7 cellular contexts compared by ENCODE assay signal in the genomic region with DNA sequence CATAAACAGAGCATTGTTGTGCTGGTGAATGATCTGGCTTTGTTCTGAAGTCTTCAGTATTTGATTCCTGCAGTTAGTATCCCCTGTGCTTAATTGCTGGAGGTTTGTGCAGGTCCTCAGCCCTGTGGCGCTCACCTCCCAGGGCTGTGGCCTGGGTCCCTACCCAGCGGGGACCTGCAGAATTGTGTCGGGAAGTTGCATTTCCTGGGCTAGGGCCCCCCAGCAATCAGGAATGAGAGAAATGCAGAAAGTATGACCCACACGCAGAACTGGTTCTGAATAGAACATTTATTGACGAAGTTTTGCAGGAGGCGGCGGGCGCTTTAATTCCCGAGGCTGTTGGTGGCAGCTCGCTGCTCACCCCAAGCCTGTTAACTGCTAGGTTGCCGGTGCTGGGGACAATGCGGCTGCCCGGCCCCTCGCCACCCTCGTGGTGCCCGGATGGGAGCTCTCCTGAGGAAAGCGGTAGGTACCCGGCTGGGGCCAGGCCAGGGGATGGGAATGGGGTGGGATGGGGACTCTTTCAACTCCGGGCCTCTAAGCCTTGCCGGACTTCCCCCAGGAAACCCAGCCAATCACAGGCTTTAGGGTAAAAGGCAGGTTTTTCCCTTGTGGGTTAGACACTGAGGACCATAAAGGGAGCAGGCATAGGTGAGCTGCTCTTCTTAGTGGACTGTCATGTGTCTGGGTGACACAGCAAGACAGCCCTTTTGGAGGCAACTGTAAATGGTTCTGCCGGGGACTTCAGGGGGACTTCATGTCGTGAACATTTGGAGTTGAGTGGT. TPM values are rescaled to one million over a fixed set of nuclear protein-coding genes. Genes with fewer than 3 reads are reported as not detected.
DNase-seq lines count a peak whose midpoint lies in the region; ATAC-seq and TF ChIP-seq lines count a peak whose summit lies in the region.

No MANE protein-coding gene starts in this region.

- H3K4me1 ChIP-seq in SJSA1 (replicated peaks), result peaks cover 69% of the 10 kb centered on the region
- H3K4me1 ChIP-seq in esophagus muscularis mucosa, result peaks cover 36 to 73% (median 69%) of the 10 kb centered on the region in 4 donors
- H3K4me1 ChIP-seq in mucosa of descending colon (ENCODE audit: low read depth), result peaks cover 53% of the 10 kb centered on the region
- peaks cover 0 to 70% (median 41%) of the 10 kb centered on the region in 4 donors for H3K4me1 ChIP-seq in tibial nerve

- TF ChIP-seq EP300 in esophagus muscularis mucosa (IDR thresholded peaks at IDR 0.05) (no peak), tibial nerve (IDR thresholded peaks at IDR 0.05) (peak in 1 of 2 donors; percentile 61)

- intact Hi-C loops in esophagus muscularis mucosa (cut with DNase I) (no loop called here), mucosa of descending colon (cut with DNase I, micrococcal nuclease) (no loop called here)

- no peaks in the 10 kb centered on the region for H3K27me3 ChIP-seq in SJSA1 (replicated peaks)
- no peaks in the 10 kb centered on the region for H3K27me3 ChIP-seq in esophagus muscularis mucosa
- H3K27me3 ChIP-seq in tibial nerve, result no peaks in the 10 kb centered on the region

- H3K27ac ChIP-seq in SJSA1 (peak overlapping the region; percentile 98), esophagus muscularis mucosa (replicated peaks in 1 of 4) (peak overlapping the region; percentile 75 to 81 (median 78)), tibial nerve (peak overlapping the region; percentile 70 to 93 (median 85))

- peaks cover 21% of the 10 kb centered on the region for H3K36me3 ChIP-seq in SJSA1
- no peaks in the 10 kb centered on the region for H3K36me3 ChIP-seq in esophagus muscularis mucosa
- H3K36me3 ChIP-seq in mucosa of descending colon (ENCODE audit: low read depth), result no peaks in the 10 kb centered on the region
- H3K36me3 ChIP-seq in tibial nerve, result no peaks in the 10 kb centered on the region

- TF ChIP-seq POLR2A in esophagus muscularis mucosa (IDR thresholded peaks at IDR 0.05; ENCODE audit: low read depth), result no peak
- no peak for TF ChIP-seq POLR2A in tibial nerve (IDR thresholded peaks at IDR 0.05)

- TF ChIP-seq CTCF in esophagus muscularis mucosa (IDR thresholded peaks at IDR 0.05), result no peak
- TF ChIP-seq CTCF in mucosa of descending colon (IDR thresholded peaks at IDR 0.05), result no peak
- TF ChIP-seq CTCF in tibial nerve (IDR thresholded peaks at IDR 0.05), result no peak

- peak in 1 of 2 experiments; percentile 57 for DNase-seq in SJSA1 (ENCODE audit: low read depth in 1 of 2, low spot score in 2 of 2)
- DNase-seq in esophagus muscularis mucosa (ENCODE audit: extremely low spot score), result no peak
- peak in 2 of 3 donors; percentile 69 to 74 for DNase-seq in mucosa of descending colon
- no peak for DNase-seq in tibial nerve (ENCODE audit: low spot score in 2 of 2)
- no peak for DNase-seq in SW480 (ENCODE audit: low spot score)
- DNase-seq in SK-N-DZ (ENCODE audit: low spot score), result no peak
- no peak for DNase-seq in activated naive CD4-positive, alpha-beta T cell treated with Interleukin-2 at 50 U/mL for 16 hours

- 57% methylated on average over 21 of the region's 22 CpGs for WGBS in esophagus muscularis mucosa
- WGBS in tibial nerve, 2 donors, result 22 to 31% methylated on average over 17 to 22 of the region's 22 CpGs

- peaks cover 5% of the 10 kb centered on the region; the same call in 1 of the 2 replicates for H3K9me3 ChIP-seq in SJSA1 (replicated peaks)
- H3K9me3 ChIP-seq in esophagus muscularis mucosa, result peaks cover 0 to 10% (median 5%) of the 10 kb centered on the region in 4 donors
- no peaks in the 10 kb centered on the region for H3K9me3 ChIP-seq in mucosa of descending colon
- peaks cover 0 to 18% (median 3%) of the 10 kb centered on the region in 4 donors for H3K9me3 ChIP-seq in tibial nerve

- ATAC-seq in mucosa of descending colon, result peak; percentile 14

- H3K4me3 ChIP-seq in SJSA1 (peak overlapping the region; percentile 30), esophagus muscularis mucosa (peak overlapping the region; percentile 44 to 57 (median 50)), mucosa of descending colon (no peak overlapping the region), tibial nerve (peak overlapping the region; percentile 24 to 48 (median 34))

RNA-seq across cellular contexts. Expression of gene PLEKHG3, which starts 11.6 kb away (rescaled TPM):
- 34.6 and 79.5 TPM in 2 replicates for total RNA-seq in SJSA1 (2014; rRNA removed; shearing (Covaris generic))
- total RNA-seq in esophagus muscularis mucosa, result 10 to 100 TPM; 21.7 to 66.7 (median 35.1) TPM
- total RNA-seq in mucosa of descending colon, result 10 to 100 TPM; 72.0 to 96.6 (median 91.4) TPM
- total RNA-seq in tibial nerve, result 10 to 100 TPM; 33.3 to 73.9 (median 63.1) TPM
- polyA plus RNA-seq in SK-N-DZ (2014; cell fraction: cytosol; rRNA removed), result 10.4 and 13.9 TPM in 2 replicates
- 24.4 TPM in 2 replicates for polyA plus RNA-seq in SK-N-DZ (2014; cell fraction: nucleus; rRNA removed)

Comparison
In these comparisons a context has a peak if more than half of its experiments do, and no peak if none do; other contexts are left out.
1. DNase-seq: peak in mucosa of descending colon (2 of 3); none in esophagus muscularis mucosa (single experiment), tibial nerve (0 of 2), SW480 (single experiment), SK-N-DZ (single experiment) and activated naive CD4-positive, alpha-beta T cell treated with Interleukin-2 at 50 U/mL for 16 hours (single experiment).
2. Peak in every context shown above with its lines, with median percentiles within 50 percentile points of each other: H3K27ac ChIP-seq.